10 cellular contexts compared by ENCODE assay signal in genomic region chr12:45660330-45660729, GRCh38.
DNase-seq lines count a peak whose midpoint lies in the region; ATAC-seq and TF ChIP-seq lines count a peak whose summit lies in the region.
"Had no signal": no experiment of that assay in that cellular context is flagged by ENCODE, and none has a peak within 500 bp of the region (broad histone marks: within the 10 kb centered on the region; RNA-seq: fewer than 3 reads in every experiment).

No MANE protein-coding gene starts in this region.

- H3K36me3 ChIP-seq in MG63 (no peaks in the 10 kb centered on the region), brain microvascular endothelial cell (replicated peaks) (no peaks in the 10 kb centered on the region)

- in situ Hi-C loops in brain microvascular endothelial cell (cut with HindIII; ENCODE audit: low pct_ligation_motif_present, low sequenced_read_pairs): no loop called here

- no peak overlapping the region for H3K4me3 Mint-ChIP-seq in glutamatergic neuron (ENCODE audit: unreplicated experiment)

- no peaks in the 10 kb centered on the region for H3K27me3 Mint-ChIP-seq in glutamatergic neuron (ENCODE audit: unreplicated experiment)

- DNase-seq in EL: peak; percentile 86
- DNase-seq in MG63: peak; percentile 76
- DNase-seq in brain microvascular endothelial cell: peak; percentile 71
- peak; percentile 84 for DNase-seq in kidney tubule cell (ENCODE audit: low spot score)
- DNase-seq in NCI-H510A (lab: John Stamatoyannopoulos, UW): no peak
- no peak for DNase-seq in glutamatergic neuron
- no peak for DNase-seq in stimulated activated CD4-positive, alpha-beta T cell treated with anti-CD3 and anti-CD28 coated beads, Interleukin-4, amount 100 ng/mL, for 4 hours
- DNase-seq: DMS153, NCI-H1105 treated with DMSO at 0.1 percent for 48 hours had no signal

- no peak overlapping the region for H3K27ac ChIP-seq in brain microvascular endothelial cell

- TF ChIP-seq CTCF in brain microvascular endothelial cell (IDR thresholded peaks at IDR 0.05; ENCODE audit: low read depth, low read length, missing control alignments) (no peak), glutamatergic neuron (IDR thresholded peaks at IDR 0.05; ENCODE audit: partially characterized antibody, unreplicated experiment) (no peak)

- H3K27ac Mint-ChIP-seq in glutamatergic neuron (ENCODE audit: unreplicated experiment): no peak overlapping the region

- peaks cover 10% of the 10 kb centered on the region; the same call in 1 of the 2 replicates for H3K9me3 ChIP-seq in MG63

- H3K27me3 ChIP-seq in MG63: no peaks in the 10 kb centered on the region
- H3K27me3 ChIP-seq in brain microvascular endothelial cell (replicated peaks): no peaks in the 10 kb centered on the region

- H3K4me1 Mint-ChIP-seq in glutamatergic neuron (ENCODE audit: low read depth, unreplicated experiment): no peaks in the 10 kb centered on the region

- no peaks in the 10 kb centered on the region for H3K9me3 Mint-ChIP-seq in glutamatergic neuron (ENCODE audit: unreplicated experiment)

- H3K4me3 ChIP-seq in MG63 (no peak overlapping the region), brain microvascular endothelial cell (ENCODE audit: low read depth, low read length) (no peak overlapping the region)

- no peak for ATAC-seq in GM21529 (IDR thresholded peaks at IDR 0.05; ENCODE audit: unreplicated experiment)

- H3K36me3 Mint-ChIP-seq in glutamatergic neuron (ENCODE audit: unreplicated experiment): no peaks in the 10 kb centered on the region

Comparison
In these comparisons a context has a peak if more than half of its experiments do, and no peak if none do; other contexts are left out.
1. DNase-seq: peak in EL (single experiment), MG63 (single experiment), brain microvascular endothelial cell (single experiment) and kidney tubule cell (single experiment); none in NCI-H510A (single experiment), glutamatergic neuron (single experiment) and stimulated activated CD4-positive, alpha-beta T cell treated with anti-CD3 and anti-CD28 coated beads, Interleukin-4, amount 100 ng/mL, for 4 hours (0 of 2).